Comparison of ENCODE assay signal across 34 cellular contexts in genomic region chr6:52969297-52969696, GRCh38. TPM values are rescaled to one million over a fixed set of nuclear protein-coding genes. Genes with fewer than 3 reads are reported as not detected.
"Had no signal": no experiment of that assay in that cellular context is flagged by ENCODE, and none has a peak within 500 bp of the region (broad histone marks: within the 10 kb centered on the region; RNA-seq: fewer than 3 reads in every experiment).

No MANE protein-coding gene starts in this region.

- H3K9me3 ChIP-seq: left ventricle myocardium inferior, neutrophil, ovary, right atrium auricular region, right lobe of liver, tibial nerve, vagina had no signal

- H3K27me3 ChIP-seq: neural progenitor cell, ovary, right atrium auricular region, right lobe of liver, tibial nerve, vagina had no signal

- H3K27me3 Mint-ChIP-seq: naive B cell; progenitor cell of endocrine pancreas; stimulated activated naive CD8-positive, alpha-beta T cell treated with anti-CD3 and anti-CD28 coated beads, Interleukin-15, Interleukin-2, amounts not matched to agents 100 ng/mL and 50 ng/mL, for 24 hours; type B pancreatic cell had no signal

- H3K36me3 ChIP-seq: left ventricle myocardium inferior, neural progenitor cell, neutrophil, ovary, right atrium auricular region, right lobe of liver, tibial nerve, vagina had no signal

- H3K9ac ChIP-seq: neural progenitor cell had no signal

- H3K4me3 ChIP-seq: left ventricle myocardium inferior, lung, neural progenitor cell, ovary, right atrium auricular region, right lobe of liver, smooth muscle cell, tibial nerve, vagina had no signal

- DNase-seq: hypothalamus; immature natural killer cell; kidney; left colon; left ventricle myocardium inferior; mesendoderm; naive B cell; natural killer cell; nephron progenitor cell; occipital lobe; ovary; right lobe of liver; stimulated activated CD4-positive, alpha-beta T cell treated with anti-CD3 and anti-CD28 coated beads, Interleukin-2, amount 100 ng/mL, for 24 hours; stimulated activated CD4-positive, alpha-beta T cell treated with anti-CD3 and anti-CD28 coated beads, Interleukin-4, amount 100 ng/mL, for 1 hour; stimulated activated naive CD4-positive, alpha-beta T cell; substantia nigra had no signal

- H2AFZ ChIP-seq: neural progenitor cell had no signal

- H3K4me3 Mint-ChIP-seq: immature natural killer cell; mesothelial cell of epicardium; naive B cell; natural killer cell; nephron progenitor cell; neural progenitor cell; stimulated activated naive CD8-positive, alpha-beta T cell treated with anti-CD3 and anti-CD28 coated beads, Interleukin-15, Interleukin-2, amounts not matched to agents 100 ng/mL and 50 ng/mL, for 24 hours; type B pancreatic cell had no signal

- H3K4me1 ChIP-seq: left ventricle myocardium inferior, neural progenitor cell, right atrium auricular region, right lobe of liver, tibial nerve, vagina had no signal

- ATAC-seq: left colon, natural killer cell, right lobe of liver had no signal

- H3K27ac ChIP-seq: left ventricle myocardium inferior, neural progenitor cell, neutrophil, ovary, right atrium auricular region, right lobe of liver, tibial nerve, vagina had no signal

- H3K9me3 Mint-ChIP-seq: immature natural killer cell; naive B cell; natural killer cell; nephron progenitor cell; stimulated activated naive CD8-positive, alpha-beta T cell treated with anti-CD3 and anti-CD28 coated beads, Interleukin-15, Interleukin-2, amounts not matched to agents 100 ng/mL and 50 ng/mL, for 24 hours had no signal

- H3K4me1 Mint-ChIP-seq: immature natural killer cell, mesothelial cell of epicardium, natural killer cell had no signal

- H3K4me2 ChIP-seq: neural progenitor cell, smooth muscle cell had no signal

- H3K36me3 Mint-ChIP-seq: immature natural killer cell, mesothelial cell of epicardium, naive B cell, natural killer cell, neural progenitor cell had no signal

- H3K27ac Mint-ChIP-seq: immature natural killer cell; mesothelial cell of epicardium; naive B cell; natural killer cell; nephron progenitor cell; neural progenitor cell; progenitor cell of endocrine pancreas; stimulated activated naive CD8-positive, alpha-beta T cell treated with anti-CD3 and anti-CD28 coated beads, Interleukin-15, Interleukin-2, amounts not matched to agents 100 ng/mL and 50 ng/mL, for 24 hours; type B pancreatic cell had no signal

RNA-seq across cellular contexts. Expression of gene GSTA3, which starts 59.8 kb away (rescaled TPM):
- total RNA-seq: kidney, left colon, left ventricle myocardium inferior, mesothelial cell of epicardium, mononuclear cell, natural killer cell, occipital lobe, progenitor cell of endocrine pancreas, pulmonary artery endothelial cell, renal cortical epithelial cell, right atrium auricular region, right lobe of liver, skeletal muscle tissue, smooth muscle cell, temporal lobe, tibial nerve, urinary bladder, vagina had no signal
- polyA plus RNA-seq: immature natural killer cell, smooth muscle cell, thymus, urinary bladder had no signal
